8 cellular contexts compared by ENCODE assay signal in genomic region chr1:9687120-9687875, GRCh38. TPM values are rescaled to one million over a fixed set of nuclear protein-coding genes. Genes with fewer than 3 reads are reported as not detected.
DNase-seq lines count a peak whose midpoint lies in the region; FAIRE-seq and TF ChIP-seq lines count a peak whose summit lies in the region.

No MANE protein-coding gene starts in this region.

- TF ChIP-seq CTCF in WI38 (IDR thresholded peaks at IDR 0.05; ENCODE audit: low read depth, low read length): no peak
- TF ChIP-seq CTCF in bronchial epithelial cell (IDR thresholded peaks at IDR 0.05; ENCODE audit: insufficient read depth, low read length, severe bottlenecking): no peak

- FAIRE-seq in bronchial epithelial cell (lab: Jason Lieb, UNC): no peak

- peak; percentile 36 for DNase-seq in AG08395 (ENCODE audit: low spot score)
- DNase-seq in GM19238 (ENCODE audit: insufficient read length, low spot score): peak; percentile 74
- DNase-seq in M059J (ENCODE audit: low read depth): peak; percentile 84
- DNase-seq in bronchial epithelial cell (ENCODE audit: low read depth): peak; percentile 76
- DNase-seq in left kidney (ENCODE audit: low read depth, low spot score): peak; percentile 87
- DNase-seq in stimulated activated CD4-positive, alpha-beta T cell treated with anti-CD3 and anti-CD28 coated beads, TNF-alpha, amount 100 ng/mL, for 1 hour (ENCODE audit: low read depth in 3 of 3, low spot score in 1 of 3): peak; percentile 34 to 55 (median 35)
- no peak for DNase-seq in GF-D8 (lab: John Stamatoyannopoulos, UW)

- H3K27me3 ChIP-seq in bronchial epithelial cell (ENCODE audit: control insufficient read depth, insufficient read depth, low read length): no peaks in the 10 kb centered on the region

- H3K36me3 ChIP-seq in bronchial epithelial cell (ENCODE audit: control insufficient read depth, insufficient read depth, low read length): peaks cover 1% of the 10 kb centered on the region

- H3K4me3 ChIP-seq in WI38 (ENCODE audit: low read depth, low read length): peak overlapping the region; percentile 60
- H3K4me3 ChIP-seq in bronchial epithelial cell (ENCODE audit: low read depth, low read length): peak overlapping the region; percentile 39

RNA-seq across cellular contexts. Expression of gene PIK3CD, which starts 35.8 kb away (rescaled TPM):
- total RNA-seq in M059J (2014; rRNA removed; shearing (Covaris generic)): 5.4 and 8.5 TPM in 2 replicates
- total RNA-seq in bronchial epithelial cell: 5.0 and 6.9 TPM in 2 replicates
